10 cellular contexts compared by ENCODE assay signal in the genomic region with DNA sequence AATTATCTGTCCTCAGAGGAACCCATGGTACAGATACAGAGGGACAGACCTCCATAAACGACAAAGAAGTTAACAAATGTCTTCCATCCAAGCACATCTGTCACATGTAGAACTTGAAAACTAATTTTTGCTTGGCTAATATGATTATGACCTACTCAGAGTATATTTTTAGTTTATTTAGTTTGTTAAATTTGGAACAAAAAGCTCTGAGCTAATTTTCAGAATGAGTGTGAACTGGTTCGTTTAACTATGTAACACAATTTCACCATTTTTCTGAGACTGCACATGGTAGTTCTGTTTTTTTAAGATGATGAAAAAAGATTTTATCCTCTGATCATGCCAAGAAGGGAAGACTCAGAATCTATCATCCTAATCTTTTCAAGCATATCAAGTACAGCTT.
"Had no signal": no experiment of that assay in that cellular context is flagged by ENCODE, and none has a peak within 500 bp of the region (broad histone marks: within the 10 kb centered on the region; RNA-seq: fewer than 3 reads in every experiment).

No MANE protein-coding gene starts in this region.

- H3K9ac ChIP-seq: GM23248, KMS-11 had no signal

- H3K9me3 ChIP-seq: HAP-1 had no signal

- ATAC-seq: HCT116, HepG2 had no signal

- FAIRE-seq: HepG2 had no signal

- H2AFZ ChIP-seq: GM23248 had no signal

- H3K4me2 ChIP-seq: KMS-11 had no signal

- H3K4me3 ChIP-seq: GM23248, HAP-1 had no signal

- H3K36me3 ChIP-seq: HAP-1 had no signal

- H3K27ac ChIP-seq: GM23248, HL-60, KMS-11 had no signal

- DNase-seq: GM23248, GOT3, H7, HFFc6, KBM-7 had no signal
